ENCODE assay signal across 8 cellular contexts in the genomic region with DNA sequence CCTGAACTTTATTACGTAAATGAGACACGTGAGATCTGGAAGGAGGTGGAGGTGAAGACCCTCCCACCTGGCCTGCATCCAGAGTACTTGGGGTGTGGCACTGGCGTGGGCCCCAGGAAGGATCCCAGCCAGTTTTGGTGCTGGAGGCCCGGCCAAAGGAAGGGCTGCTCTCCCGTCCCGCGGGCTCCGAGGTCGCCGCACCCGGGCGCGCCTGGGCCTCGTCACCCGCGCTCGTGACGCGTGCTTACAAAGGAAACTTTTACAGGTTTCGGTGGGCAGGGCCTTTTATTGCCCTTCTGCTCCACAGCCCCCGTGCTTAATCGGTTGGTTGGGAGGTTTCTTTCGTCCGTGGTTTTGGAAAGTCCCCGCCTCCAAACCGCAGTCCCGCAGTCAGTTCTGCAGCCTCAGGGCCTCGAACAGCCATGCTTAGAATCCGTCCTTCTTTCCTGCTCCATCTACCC. TPM values are rescaled to one million over a fixed set of nuclear protein-coding genes. Genes with fewer than 3 reads are reported as not detected.
DNase-seq lines count a peak whose midpoint lies in the region; ATAC-seq and TF ChIP-seq lines count a peak whose summit lies in the region.

No MANE protein-coding gene starts in this region.

- H3K4me1 ChIP-seq in neutrophil (ENCODE audit: control insufficient read depth in 1 of 2, insufficient read depth in 1 of 2, low read depth in 1 of 2, low read length in 1 of 2) (peaks cover 9 to 10% of the 10 kb centered on the region in 2 experiments), HAP-1 (no peaks in the 10 kb centered on the region)

- peak overlapping the region; percentile 42 for H3K4me3 ChIP-seq in epithelial cell of esophagus (ENCODE audit: low read length)
- peak overlapping the region; percentile 30 to 35 for H3K4me3 ChIP-seq in neutrophil (ENCODE audit: low read depth in 1 of 2, low read length in 1 of 2)
- no peak overlapping the region for H3K4me3 ChIP-seq in HAP-1

- in situ Hi-C loops in HAP-1 (cut with MboI; ENCODE audit: low sequenced_read_pairs) = no loop called here

- CTCF ChIA-PET in activated CD4-positive, alpha-beta T cell treated with anti-CD3 and anti-CD28 coated beads for 36 hours (lab: Charles Lee) = interaction anchor here (0.6 kb wide), 1 partner anchor 151 kb away, joined by 3 read pairs; no protein-coding TSS in a partner anchor

- DNase-seq in activated CD4-positive, alpha-beta T cell treated with anti-CD3 and anti-CD28 coated beads for 36 hours = peak; percentile 75
- DNase-seq in epithelial cell of esophagus (ENCODE audit: low read depth) (peak; percentile 70), NCI-H510A (lab: John Stamatoyannopoulos, UW) (no peak), NCI-H1436 (lab: John Stamatoyannopoulos, UW) (no peak), HAP-1 (ENCODE audit: low spot score in 2 of 2) (no peak)

- peaks cover 22% of the 10 kb centered on the region for H3K4me1 Mint-ChIP-seq in activated CD4-positive, alpha-beta T cell treated with anti-CD3 and anti-CD28 coated beads for 36 hours

- H3K27ac Mint-ChIP-seq in activated CD4-positive, alpha-beta T cell treated with anti-CD3 and anti-CD28 coated beads for 36 hours = no peak overlapping the region

- H3K36me3 Mint-ChIP-seq in activated CD4-positive, alpha-beta T cell treated with anti-CD3 and anti-CD28 coated beads for 36 hours (ENCODE audit: low read depth) = peaks cover 8% of the 10 kb centered on the region

- TF ChIP-seq CTCF in epithelial cell of esophagus (IDR thresholded peaks at IDR 0.05; ENCODE audit: insufficient read depth, low read depth, low read length, missing control alignments) (no peak), neutrophil (IDR thresholded peaks at IDR 0.05) (no peak)

- H3K9me3 Mint-ChIP-seq in activated CD4-positive, alpha-beta T cell treated with anti-CD3 and anti-CD28 coated beads for 36 hours (ENCODE audit: low read depth) = peaks cover 18% of the 10 kb centered on the region

- H3K36me3 ChIP-seq in neutrophil = no peaks in the 10 kb centered on the region
- peaks cover 26% of the 10 kb centered on the region for H3K36me3 ChIP-seq in HAP-1 (replicated peaks)

- intact Hi-C loops in activated CD4-positive, alpha-beta T cell treated with anti-CD3 and anti-CD28 coated beads for 36 hours (cut with DNase I, micrococcal nuclease) = loop anchor here (1.0 to 5.0 kb wide), 6 partner anchors 40 to 1857 kb away; a partner anchor contains a TSS

- no peaks in the 10 kb centered on the region for H3K9me3 ChIP-seq in neutrophil
- H3K9me3 ChIP-seq in HAP-1 = no peaks in the 10 kb centered on the region

- peaks cover 99% of the 10 kb centered on the region for H3K27me3 ChIP-seq in neutrophil
- H3K27me3 ChIP-seq in HAP-1 (ENCODE audit: low read depth) = no peaks in the 10 kb centered on the region

- ATAC-seq in GM18868 (IDR thresholded peaks at IDR 0.05; ENCODE audit: unreplicated experiment) (peak; percentile 73), HG03025 (IDR thresholded peaks at IDR 0.05; ENCODE audit: low FRiP score, unreplicated experiment) (peak; percentile 44)
- ATAC-seq in activated CD4-positive, alpha-beta T cell treated with anti-CD3 and anti-CD28 coated beads for 36 hours = peak; percentile 63

- no peak overlapping the region for H3K27ac ChIP-seq in neutrophil

- peaks cover 83% of the 10 kb centered on the region for H3K27me3 Mint-ChIP-seq in activated CD4-positive, alpha-beta T cell treated with anti-CD3 and anti-CD28 coated beads for 36 hours

- POLR2A ChIA-PET in activated CD4-positive, alpha-beta T cell treated with anti-CD3 and anti-CD28 coated beads for 36 hours (lab: Charles Lee) = no interaction called here

- H3K4me3 Mint-ChIP-seq in activated CD4-positive, alpha-beta T cell treated with anti-CD3 and anti-CD28 coated beads for 36 hours = peak overlapping the region; percentile 53

RNA-seq across cellular contexts. Expression of a gene that starts 29.2 kb away (rescaled TPM):
- 1 to 10 TPM in 1 of 2 experiments, under 1 TPM in 1; 0.86 to 1.6 TPM for total RNA-seq in activated CD4-positive, alpha-beta T cell treated with anti-CD3 and anti-CD28 coated beads for 36 hours

RNA-seq across cellular contexts. Expression of a gene that starts 29.6 kb away (rescaled TPM):
- total RNA-seq in activated CD4-positive, alpha-beta T cell treated with anti-CD3 and anti-CD28 coated beads for 36 hours = under 1 TPM; 0.21 to 0.23 TPM

RNA-seq across cellular contexts. Expression of a gene that starts 44.1 kb away (rescaled TPM):
- total RNA-seq in activated CD4-positive, alpha-beta T cell treated with anti-CD3 and anti-CD28 coated beads for 36 hours = not detected

Comparison
In these comparisons a context has a peak if more than half of its experiments do, and no peak if none do; other contexts are left out.
1. DNase-seq: peak in activated CD4-positive, alpha-beta T cell treated with anti-CD3 and anti-CD28 coated beads for 36 hours (single experiment) and epithelial cell of esophagus (single experiment); none in NCI-H510A (single experiment), NCI-H1436 (single experiment) and HAP-1 (0 of 2).
2. Peak in every context shown above with its lines, with median percentiles within 50 percentile points of each other: ATAC-seq.